34 cellular contexts compared by ENCODE assay signal in the genomic region with DNA sequence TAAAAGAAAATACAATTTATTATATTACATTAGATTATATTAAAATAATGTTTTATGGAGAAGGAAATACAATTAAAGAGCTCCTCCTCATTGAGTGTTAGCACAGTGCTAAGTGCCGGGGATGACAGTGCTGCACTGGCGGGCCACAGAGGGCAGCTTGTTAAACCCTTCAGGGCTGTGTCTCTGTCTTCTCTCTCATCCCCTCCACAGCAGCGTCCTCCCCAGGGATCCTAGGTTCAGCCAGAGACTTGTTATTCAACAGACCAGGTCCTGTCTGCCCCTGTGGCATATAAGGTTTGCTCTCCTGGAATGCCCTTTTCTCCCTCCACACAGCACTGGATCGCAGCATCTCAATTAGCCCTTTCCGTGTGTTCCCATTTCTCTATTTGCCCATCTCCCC. TPM values are rescaled to one million over a fixed set of nuclear protein-coding genes. Genes with fewer than 3 reads are reported as not detected.
"Had no signal": no experiment of that assay in that cellular context is flagged by ENCODE, and none has a peak within 500 bp of the region (broad histone marks: within the 10 kb centered on the region; RNA-seq: fewer than 3 reads in every experiment).

No MANE protein-coding gene starts in this region.

- H3K4me1 Mint-ChIP-seq: activated B cell treated with CpG ODN at 0.5 μM for 24 hours; activated CD4-positive, alpha-beta T cell treated with anti-CD3 and anti-CD28 coated beads, Interleukin-2, amount 10 ng/mL, durations not matched to agents 24 days and 14 days; activated naive CD4-positive, alpha-beta T cell treated with anti-CD3 and anti-CD28 coated beads, Interleukin-2, amount 50 U/mL, for 24 hours; activated T-helper 17 cell treated with anti-CD3 and anti-CD28 coated beads, Interleukin-2, amount 50 U/mL, for 72 hours; brain; central memory CD8-positive, alpha-beta T cell had no signal

- H3K9me3 Mint-ChIP-seq: activated B cell treated with CpG ODN at 0.5 μM for 24 hours; activated CD4-positive, alpha-beta memory T cell treated with anti-CD3 and anti-CD28 coated beads for 36 hours; activated CD4-positive, alpha-beta T cell treated with anti-CD3 and anti-CD28 coated beads, Interleukin-2, amount 10 ng/mL, durations not matched to agents 24 days and 14 days; activated CD8-positive, alpha-beta T cell treated with anti-CD3 and anti-CD28 coated beads for 36 hours; activated naive CD4-positive, alpha-beta T cell treated with anti-CD3 and anti-CD28 coated beads for 36 hours; activated naive CD4-positive, alpha-beta T cell treated with anti-CD3 and anti-CD28 coated beads, Interleukin-2, amount 50 U/mL, for 24 hours; activated T-helper 1 cell treated with anti-CD3 and anti-CD28 coated beads, Interleukin-12 subunit alpha, Interleukin-12 subunit beta, Interleukin-2, Interleukin-4 antibody, amounts not matched to agents 30 ng/mL and 10 ng/mL and 1 ng/mL, durations not matched to agents 14 hours and 24 hours and 36 hours; activated T-helper 17 cell treated with anti-CD3 and anti-CD28 coated beads, Interleukin-2, amount 50 U/mL, for 72 hours; brain; central memory CD8-positive, alpha-beta T cell; T-helper 1 cell treated with Interleukin-12 subunit alpha and Interleukin-12 subunit beta and Interleukin-4 antibody, amounts not matched to agents 30 μg/mL and 1 μg/mL, for 36 hours; T-helper 2 cell treated with Interferon-gamma antibody and Interleukin-4, amounts not matched to agents 5 μg/mL and 100 μg/mL, for 36 hours had no signal

- DNase-seq: activated B cell treated with CpG ODN at 0.5 μM for 24 hours; activated CD4-positive, alpha-beta memory T cell treated with anti-CD3 and anti-CD28 coated beads for 36 hours; activated CD4-positive, alpha-beta T cell treated with anti-CD3 and anti-CD28 coated beads for 4 hours; activated CD4-positive, alpha-beta T cell treated with anti-CD3 and anti-CD28 coated beads, Interleukin-2, amount 10 ng/mL, durations not matched to agents 24 days and 14 days; activated CD4-positive, alpha-beta T cell treated with anti-CD3 and anti-CD28 coated beads, Interleukin-2, amount 50 U/mL, for 1 hour; activated CD4-positive, alpha-beta T cell treated with anti-CD3 and anti-CD28 coated beads, Interleukin-2, amount 50 U/mL, for 4 hours; activated CD4-positive, CD25-positive, alpha-beta regulatory T cell treated with anti-CD3 and anti-CD28 coated beads, Interleukin-2, amount 50 U/mL, for 72 hours; activated CD8-positive, alpha-beta memory T cell treated with anti-CD3 and anti-CD28 coated beads, Interleukin-2, amount 50 U/mL, for 4 hours; activated CD8-positive, alpha-beta T cell treated with anti-CD3 and anti-CD28 coated beads for 36 hours; activated effector memory CD4-positive, alpha-beta T cell treated with anti-CD3 and anti-CD28 coated beads, Interleukin-2, amount 50 U/mL, for 16 hours; activated gamma-delta T cell treated with Interleukin-2 at 50 U/mL for 16 hours; activated naive CD4-positive, alpha-beta T cell; activated naive CD4-positive, alpha-beta T cell treated with anti-CD3 and anti-CD28 coated beads for 36 hours; activated T-cell treated with anti-CD3 and anti-CD28 coated beads for 4 hours; activated T-cell treated with anti-CD3 and anti-CD28 coated beads, Interleukin-2, amount 50 U/mL, for 1 hour; activated T-cell treated with anti-CD3 and anti-CD28 coated beads, Interleukin-2, amount 50 U/mL, for 48 hours; amygdala; anterior cingulate cortex; caudate nucleus; cerebellar nuclear complex; T-helper 1 cell; T-helper 2 cell; T-helper 9 cell had no signal

- H3K27me3 Mint-ChIP-seq: activated B cell treated with CpG ODN at 0.5 μM for 24 hours; activated CD4-positive, alpha-beta memory T cell treated with anti-CD3 and anti-CD28 coated beads for 36 hours; activated CD4-positive, alpha-beta T cell treated with anti-CD3 and anti-CD28 coated beads, Interleukin-2, amount 10 ng/mL, durations not matched to agents 24 days and 14 days; activated CD8-positive, alpha-beta T cell treated with anti-CD3 and anti-CD28 coated beads for 36 hours; activated naive CD4-positive, alpha-beta T cell treated with anti-CD3 and anti-CD28 coated beads, Interleukin-2, amount 50 U/mL, for 24 hours; activated naive CD8-positive, alpha-beta T cell; activated T-helper 17 cell treated with anti-CD3 and anti-CD28 coated beads, Interleukin-2, amount 50 U/mL, for 72 hours; central memory CD8-positive, alpha-beta T cell had no signal

- ATAC-seq: activated CD8-positive, alpha-beta T cell treated with anti-CD3 and anti-CD28 coated beads for 36 hours; activated T-helper 17 cell treated with anti-CD3 and anti-CD28 coated beads, Interleukin-2, amount 50 U/mL, for 72 hours had no signal

- H3K4me3 Mint-ChIP-seq: activated B cell treated with CpG ODN at 0.5 μM for 24 hours; activated CD4-positive, alpha-beta memory T cell treated with anti-CD3 and anti-CD28 coated beads for 36 hours; activated CD4-positive, alpha-beta T cell treated with anti-CD3 and anti-CD28 coated beads, Interleukin-2, amount 10 ng/mL, durations not matched to agents 24 days and 14 days; activated CD8-positive, alpha-beta T cell treated with anti-CD3 and anti-CD28 coated beads for 36 hours; activated naive CD4-positive, alpha-beta T cell treated with anti-CD3 and anti-CD28 coated beads for 36 hours; activated naive CD4-positive, alpha-beta T cell treated with anti-CD3 and anti-CD28 coated beads, Interleukin-2, amount 50 U/mL, for 24 hours; activated naive CD8-positive, alpha-beta T cell; activated T-helper 1 cell treated with anti-CD3 and anti-CD28 coated beads, Interleukin-12 subunit alpha, Interleukin-12 subunit beta, Interleukin-2, Interleukin-4 antibody, amounts not matched to agents 30 ng/mL and 10 ng/mL and 1 ng/mL, durations not matched to agents 14 hours and 24 hours and 36 hours; activated T-helper 17 cell treated with anti-CD3 and anti-CD28 coated beads, Interleukin-2, amount 50 U/mL, for 72 hours; brain; central memory CD8-positive, alpha-beta T cell; T-helper 1 cell treated with Interleukin-12 subunit alpha and Interleukin-12 subunit beta and Interleukin-4 antibody, amounts not matched to agents 30 μg/mL and 1 μg/mL, for 36 hours; T-helper 2 cell treated with Interferon-gamma antibody and Interleukin-4, amounts not matched to agents 5 μg/mL and 100 μg/mL, for 36 hours had no signal

- H3K27ac Mint-ChIP-seq: activated B cell treated with CpG ODN at 0.5 μM for 24 hours; activated CD4-positive, alpha-beta memory T cell treated with anti-CD3 and anti-CD28 coated beads for 36 hours; activated CD4-positive, alpha-beta T cell treated with anti-CD3 and anti-CD28 coated beads, Interleukin-2, amount 10 ng/mL, durations not matched to agents 24 days and 14 days; activated CD8-positive, alpha-beta T cell treated with anti-CD3 and anti-CD28 coated beads for 36 hours; activated naive CD4-positive, alpha-beta T cell treated with anti-CD3 and anti-CD28 coated beads for 36 hours; activated naive CD4-positive, alpha-beta T cell treated with anti-CD3 and anti-CD28 coated beads, Interleukin-2, amount 50 U/mL, for 24 hours; activated naive CD8-positive, alpha-beta T cell; activated T-helper 1 cell treated with anti-CD3 and anti-CD28 coated beads, Interleukin-12 subunit alpha, Interleukin-12 subunit beta, Interleukin-2, Interleukin-4 antibody, amounts not matched to agents 30 ng/mL and 10 ng/mL and 1 ng/mL, durations not matched to agents 14 hours and 24 hours and 36 hours; brain; T-helper 1 cell treated with Interleukin-12 subunit alpha and Interleukin-12 subunit beta and Interleukin-4 antibody, amounts not matched to agents 30 μg/mL and 1 μg/mL, for 36 hours; T-helper 2 cell treated with Interferon-gamma antibody and Interleukin-4, amounts not matched to agents 5 μg/mL and 100 μg/mL, for 36 hours had no signal

RNA-seq across cellular contexts. Expression of gene GLB1L3, which starts 37.2 kb away (rescaled TPM):
- total RNA-seq: activated B cell treated with CpG ODN at 0.5 μM for 24 hours, ascending aorta, cardiac muscle cell, chondrocyte had no signal
